Comparison of ENCODE assay signal across 1 cellular context in the genomic region with DNA sequence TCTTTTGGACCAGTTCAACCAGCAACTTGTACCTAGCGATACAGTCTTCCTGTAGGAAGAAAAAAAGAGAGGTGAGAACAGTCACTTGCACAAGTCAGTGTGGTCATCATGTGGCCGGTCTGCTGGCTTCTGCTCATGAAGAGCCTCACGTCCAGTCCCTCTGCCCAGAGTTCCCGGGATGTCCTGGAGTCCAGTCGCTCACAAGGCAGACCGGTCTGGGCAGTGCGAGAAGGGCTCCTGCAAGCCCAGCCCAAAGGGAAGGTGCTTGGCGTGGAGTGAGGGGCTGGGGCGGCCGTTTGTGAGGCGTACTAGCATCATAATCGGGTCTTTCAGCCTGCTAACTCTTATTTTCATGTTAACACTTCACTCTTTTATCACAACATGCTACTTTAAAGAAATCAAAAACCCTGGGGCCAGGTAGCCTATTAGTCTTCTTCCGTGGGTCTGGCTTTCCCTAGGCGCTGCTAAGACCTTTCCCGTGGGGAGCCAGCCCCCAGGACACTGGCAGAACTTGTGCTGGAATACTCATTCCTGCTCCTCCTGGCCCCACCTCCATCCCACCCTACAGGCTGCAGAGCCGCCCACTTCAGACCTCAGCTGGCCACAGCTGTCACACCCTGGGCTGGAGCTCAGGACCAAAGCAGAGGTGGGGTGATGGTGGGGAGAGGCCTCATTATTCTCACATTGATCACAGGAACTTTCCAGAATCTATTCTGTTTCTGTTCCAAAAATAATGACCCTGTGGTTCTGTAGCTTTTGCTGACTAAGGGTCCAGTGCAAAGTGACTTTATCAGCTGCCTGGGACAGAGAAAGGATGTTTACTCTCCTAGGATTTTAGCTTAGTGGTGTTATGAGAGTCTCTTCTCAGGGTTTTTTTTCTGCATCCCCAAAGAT.
TF ChIP-seq lines count a peak whose summit lies in the region.

No MANE protein-coding gene starts in this region.

TF ChIP-seq in GM23338, 12 proteins besides CTCF, POLR2A, EP300 and RAD21:
- TF ChIP-seq, protein P1, sequence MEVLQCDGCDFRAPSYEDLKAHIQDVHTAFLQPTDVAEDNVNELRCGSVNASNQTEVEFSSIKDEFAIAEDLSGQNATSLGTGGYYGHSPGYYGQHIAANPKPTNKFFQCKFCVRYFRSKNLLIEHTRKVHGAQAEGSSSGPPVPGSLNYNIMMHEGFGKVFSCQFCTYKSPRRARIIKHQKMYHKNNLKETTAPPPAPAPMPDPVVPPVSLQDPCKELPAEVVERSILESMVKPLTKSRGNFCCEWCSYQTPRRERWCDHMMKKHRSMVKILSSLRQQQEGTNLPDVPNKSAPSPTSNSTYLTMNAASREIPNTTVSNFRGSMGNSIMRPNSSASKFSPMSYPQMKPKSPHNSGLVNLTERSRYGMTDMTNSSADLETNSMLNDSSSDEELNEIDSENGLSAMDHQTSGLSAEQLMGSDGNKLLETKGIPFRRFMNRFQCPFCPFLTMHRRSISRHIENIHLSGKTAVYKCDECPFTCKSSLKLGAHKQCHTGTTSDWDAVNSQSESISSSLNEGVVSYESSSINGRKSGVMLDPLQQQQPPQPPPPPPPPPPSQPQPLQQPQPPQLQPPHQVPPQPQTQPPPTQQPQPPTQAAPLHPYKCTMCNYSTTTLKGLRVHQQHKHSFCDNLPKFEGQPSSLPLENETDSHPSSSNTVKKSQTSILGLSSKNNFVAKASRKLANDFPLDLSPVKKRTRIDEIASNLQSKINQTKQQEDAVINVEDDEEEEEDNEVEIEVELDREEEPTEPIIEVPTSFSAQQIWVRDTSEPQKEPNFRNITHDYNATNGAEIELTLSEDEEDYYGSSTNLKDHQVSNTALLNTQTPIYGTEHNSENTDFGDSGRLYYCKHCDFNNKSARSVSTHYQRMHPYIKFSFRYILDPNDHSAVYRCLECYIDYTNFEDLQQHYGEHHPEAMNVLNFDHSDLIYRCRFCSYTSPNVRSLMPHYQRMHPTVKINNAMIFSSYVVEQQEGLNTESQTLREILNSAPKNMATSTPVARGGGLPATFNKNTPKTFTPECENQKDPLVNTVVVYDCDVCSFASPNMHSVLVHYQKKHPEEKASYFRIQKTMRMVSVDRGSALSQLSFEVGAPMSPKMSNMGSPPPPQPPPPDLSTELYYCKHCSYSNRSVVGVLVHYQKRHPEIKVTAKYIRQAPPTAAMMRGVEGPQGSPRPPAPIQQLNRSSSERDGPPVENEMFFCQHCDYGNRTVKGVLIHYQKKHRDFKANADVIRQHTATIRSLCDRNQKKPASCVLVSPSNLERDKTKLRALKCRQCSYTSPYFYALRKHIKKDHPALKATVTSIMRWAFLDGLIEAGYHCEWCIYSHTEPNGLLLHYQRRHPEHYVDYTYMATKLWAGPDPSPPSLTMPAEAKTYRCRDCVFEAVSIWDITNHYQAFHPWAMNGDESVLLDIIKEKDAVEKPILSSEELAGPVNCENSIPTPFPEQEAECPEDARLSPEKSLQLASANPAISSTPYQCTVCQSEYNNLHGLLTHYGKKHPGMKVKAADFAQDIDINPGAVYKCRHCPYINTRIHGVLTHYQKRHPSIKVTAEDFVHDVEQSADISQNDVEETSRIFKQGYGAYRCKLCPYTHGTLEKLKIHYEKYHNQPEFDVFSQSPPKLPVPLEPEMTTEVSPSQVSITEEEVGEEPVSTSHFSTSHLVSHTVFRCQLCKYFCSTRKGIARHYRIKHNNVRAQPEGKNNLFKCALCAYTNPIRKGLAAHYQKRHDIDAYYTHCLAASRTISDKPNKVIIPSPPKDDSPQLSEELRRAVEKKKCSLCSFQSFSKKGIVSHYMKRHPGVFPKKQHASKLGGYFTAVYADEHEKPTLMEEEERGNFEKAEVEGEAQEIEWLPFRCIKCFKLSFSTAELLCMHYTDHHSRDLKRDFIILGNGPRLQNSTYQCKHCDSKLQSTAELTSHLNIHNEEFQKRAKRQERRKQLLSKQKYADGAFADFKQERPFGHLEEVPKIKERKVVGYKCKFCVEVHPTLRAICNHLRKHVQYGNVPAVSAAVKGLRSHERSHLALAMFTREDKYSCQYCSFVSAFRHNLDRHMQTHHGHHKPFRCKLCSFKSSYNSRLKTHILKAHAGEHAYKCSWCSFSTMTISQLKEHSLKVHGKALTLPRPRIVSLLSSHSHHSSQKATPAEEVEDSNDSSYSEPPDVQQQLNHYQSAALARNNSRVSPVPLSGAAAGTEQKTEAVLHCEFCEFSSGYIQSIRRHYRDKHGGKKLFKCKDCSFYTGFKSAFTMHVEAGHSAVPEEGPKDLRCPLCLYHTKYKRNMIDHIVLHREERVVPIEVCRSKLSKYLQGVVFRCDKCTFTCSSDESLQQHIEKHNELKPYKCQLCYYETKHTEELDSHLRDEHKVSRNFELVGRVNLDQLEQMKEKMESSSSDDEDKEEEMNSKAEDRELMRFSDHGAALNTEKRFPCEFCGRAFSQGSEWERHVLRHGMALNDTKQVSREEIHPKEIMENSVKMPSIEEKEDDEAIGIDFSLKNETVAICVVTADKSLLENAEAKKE (CRISPR knock-in tag; IDR thresholded peaks at IDR 0.05), result no peak
- TF ChIP-seq ZNF114 (CRISPR knock-in tag; IDR thresholded peaks at IDR 0.05) (no peak), CREB1 (CRISPR knock-in tag; IDR thresholded peaks at IDR 0.05; ENCODE audit: low read depth) (no peak)
